Comparison of ENCODE assay signal across 23 cellular contexts in the genomic region with DNA sequence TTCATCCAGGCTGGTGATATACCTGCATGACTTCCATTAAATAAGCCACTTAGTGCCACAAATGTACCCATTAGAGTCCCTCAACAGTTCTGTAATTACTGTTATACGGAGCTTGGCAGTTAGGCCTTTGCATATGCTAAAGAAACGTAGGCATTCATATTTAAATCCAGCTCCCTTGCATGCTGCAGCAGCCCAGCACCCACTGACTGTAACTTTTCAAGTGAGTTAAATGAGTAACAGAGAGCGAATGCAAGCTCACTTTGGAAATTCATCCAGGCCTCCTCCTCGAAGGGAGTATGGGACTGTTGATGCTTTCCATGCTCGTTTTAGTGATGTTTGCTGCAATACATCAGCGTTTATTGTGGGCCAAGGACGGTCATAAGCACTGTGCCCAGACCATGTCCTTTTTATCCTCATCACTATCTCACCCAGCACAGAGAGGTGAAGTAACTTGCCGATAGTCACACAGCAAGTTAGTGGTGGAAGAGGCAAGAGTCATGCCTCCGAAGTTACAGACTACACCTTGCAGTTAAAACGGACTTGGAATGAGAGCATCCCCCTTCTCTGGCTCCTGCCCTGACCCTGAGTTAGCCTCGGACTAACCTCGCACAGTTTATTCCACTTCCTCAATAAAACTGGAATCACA.
DNase-seq lines count a peak whose midpoint lies in the region; ATAC-seq and TF ChIP-seq lines count a peak whose summit lies in the region.
"Had no signal": no experiment of that assay in that cellular context is flagged by ENCODE, and none has a peak within 500 bp of the region (broad histone marks: within the 10 kb centered on the region; RNA-seq: fewer than 3 reads in every experiment).

No MANE protein-coding gene starts in this region.

- peaks cover 51% of the 10 kb centered on the region for H3K4me1 ChIP-seq in HAP-1
- peaks cover 13% of the 10 kb centered on the region for H3K4me1 ChIP-seq in endodermal cell (ENCODE audit: control insufficient read depth, insufficient read depth, low read length)
- peaks cover 0 to 6% of the 10 kb centered on the region in 2 donors for H3K4me1 ChIP-seq in uterus

- H3K4me1 Mint-ChIP-seq in endodermal cell, result peaks cover 34% of the 10 kb centered on the region

- no peak overlapping the region for H3K4me3 Mint-ChIP-seq in endodermal cell
- H3K4me3 Mint-ChIP-seq: CD8-positive, alpha-beta T cell had no signal

- H3K27me3 ChIP-seq in HAP-1 (ENCODE audit: low read depth), result no peaks in the 10 kb centered on the region
- H3K27me3 ChIP-seq in endodermal cell (ENCODE audit: control insufficient read depth, insufficient read depth, low read length, poor library complexity, severe bottlenecking), result no peaks in the 10 kb centered on the region
- H3K27me3 ChIP-seq in uterus, result no peaks in the 10 kb centered on the region

- no peak overlapping the region for H3K27ac Mint-ChIP-seq in endodermal cell
- H3K27ac Mint-ChIP-seq: CD8-positive, alpha-beta T cell had no signal

- H3K9me3 Mint-ChIP-seq in endodermal cell, result no peaks in the 10 kb centered on the region
- H3K9me3 Mint-ChIP-seq: CD8-positive, alpha-beta T cell had no signal

- WGBS in endodermal cell (ENCODE audit: insufficient coverage in 1 of 2, insufficient read length in 1 of 2), 2 experiments, result 60 to 67% methylated on average over 6 to 12 of the region's 12 CpGs

- TF ChIP-seq CTCF in endodermal cell (conservative IDR thresholded peaks at IDR 0.05) (no peak), uterus (IDR thresholded peaks at IDR 0.05) (no peak)

- no peaks in the 10 kb centered on the region for H3K36me3 Mint-ChIP-seq in endodermal cell (ENCODE audit: low read depth)
- H3K36me3 Mint-ChIP-seq: CD8-positive, alpha-beta T cell had no signal

- H3K9ac ChIP-seq in endodermal cell (ENCODE audit: extremely low read depth, low read length, poor library complexity, severe bottlenecking), result no peak overlapping the region
- H3K9ac ChIP-seq: BLaER1 treated with 17β-estradiol and CSF1 and Interleukin-3, amounts not matched to agents 10 nM and 100 nM had no signal

- H3K27ac ChIP-seq in endodermal cell (ENCODE audit: low read depth, low read length), result no peak overlapping the region
- H3K27ac ChIP-seq in uterus, result peak overlapping the region; percentile 71 to 76
- H3K27ac ChIP-seq: BLaER1 treated with 17β-estradiol and CSF1 and Interleukin-3, amounts not matched to agents 10 nM and 100 nM; HL-60; SK-N-MC had no signal

- TF ChIP-seq POLR2A in uterus (IDR thresholded peaks at IDR 0.05), result no peak

- H3K4me3 ChIP-seq in HAP-1 (no peak overlapping the region), endodermal cell (ENCODE audit: low read length) (no peak overlapping the region), uterus (no peak overlapping the region)
- H3K4me3 ChIP-seq: BLaER1 treated with 17β-estradiol and CSF1 and Interleukin-3, amounts not matched to agents 10 nM and 100 nM; GM12878; SK-N-MC had no signal

- intact Hi-C loops in left colon (cut with DNase I, micrococcal nuclease) (no loop called here), uterus (cut with DNase I; ENCODE audit: low total_unique reads) (loop anchor here (10.0 kb wide), 1 partner anchor 108 kb away; no protein-coding TSS in a partner anchor)

- in situ Hi-C loops in HAP-1 (cut with MboI; ENCODE audit: low sequenced_read_pairs), result no loop called here

- no peaks in the 10 kb centered on the region for H3K36me3 ChIP-seq in HAP-1 (replicated peaks)
- no peaks in the 10 kb centered on the region for H3K36me3 ChIP-seq in endodermal cell (ENCODE audit: control insufficient read depth, insufficient read depth, low read length)
- H3K36me3 ChIP-seq in uterus, result no peaks in the 10 kb centered on the region
- H3K36me3 ChIP-seq: BLaER1 treated with 17β-estradiol and CSF1 and Interleukin-3, amounts not matched to agents 10 nM and 100 nM had no signal

- peaks cover 19% of the 10 kb centered on the region for H3K27me3 Mint-ChIP-seq in endodermal cell (ENCODE audit: insufficient read depth)

- peak; percentile 69 to 89 for DNase-seq in HAP-1 (ENCODE audit: low spot score in 2 of 2)
- DNase-seq in endodermal cell, result peak; percentile 51
- DNase-seq in left colon, result no peak
- no peak for DNase-seq in uterus
- DNase-seq in SK-N-DZ (ENCODE audit: low spot score), result no peak
- no peak for DNase-seq in stimulated activated CD4-positive, alpha-beta T cell treated with anti-CD3 and anti-CD28 coated beads, Interleukin-12 subunit alpha, Interleukin-12 subunit beta, amount 100 ng/mL, for 4 hours
- DNase-seq in COR-L47 (lab: John Stamatoyannopoulos, UW), result no peak
- DNase-seq: CD8-positive, alpha-beta T cell; DMS53; EL; GOT3; KBM-7; NCI-H1105 treated with DMSO at 0.1 percent for 48 hours; NCI-H187; NCI-H2107; NCI-H510A treated with DMSO at 0.1 percent for 48 hours; NCI-H774; OCI-M1; Right ventricle myocardium superior had no signal

- ATAC-seq in left colon, result peak; percentile 44
- ATAC-seq: CD8-positive, alpha-beta T cell; GM12878 had no signal

- no peaks in the 10 kb centered on the region for H3K9me3 ChIP-seq in HAP-1
- H3K9me3 ChIP-seq in endodermal cell (ENCODE audit: control insufficient read depth, low read length), result no peaks in the 10 kb centered on the region
- H3K9me3 ChIP-seq in uterus, result no peaks in the 10 kb centered on the region
- H3K9me3 ChIP-seq: BLaER1 treated with 17β-estradiol and CSF1 and Interleukin-3, amounts not matched to agents 10 nM and 100 nM had no signal

Comparison
In these comparisons a context has a peak if more than half of its experiments do, and no peak if none do; other contexts are left out.
1. DNase-seq: peak in HAP-1 (2 of 2) and endodermal cell (single experiment); none in left colon (0 of 2), uterus (0 of 2), SK-N-DZ (single experiment), stimulated activated CD4-positive, alpha-beta T cell treated with anti-CD3 and anti-CD28 coated beads, Interleukin-12 subunit alpha, Interleukin-12 subunit beta, amount 100 ng/mL, for 4 hours (single experiment) and COR-L47 (single experiment).